ENCODE assay signal across 8 cellular contexts in genomic region chr19:41354343-41354974, GRCh38. TPM values are rescaled to one million over a fixed set of nuclear protein-coding genes. Genes with fewer than 3 reads are reported as not detected.
DNase-seq lines count a peak whose midpoint lies in the region; ATAC-seq and TF ChIP-seq lines count a peak whose summit lies in the region.

No MANE protein-coding gene starts in this region.

- CTCF ChIA-PET in BJ (lab: Yijun Ruan, JAX), result interaction anchor here (0.6 to 6.4 kb wide), 6 partner anchors 8 to 150 kb away, joined by 3 to 69 read pairs (median 5); partner anchors contain the start of gene B9D2

- no peaks in the 10 kb centered on the region for H3K79me2 ChIP-seq in neural cell (replicated peaks; ENCODE audit: insufficient read depth, low read length)

- H3K27ac Mint-ChIP-seq in IgD-negative memory B cell, result peak overlapping the region; percentile 7 to 99 (median 96)

- H3K27ac ChIP-seq in dorsolateral prefrontal cortex, result peak overlapping the region in 24 of 59 donors; percentile 13 to 86 (median 64)
- no peak overlapping the region for H3K27ac ChIP-seq in neural cell (ENCODE audit: low read length)

- no peaks in the 10 kb centered on the region for H3K9me2 ChIP-seq in neural cell (ENCODE audit: insufficient read depth, low read length)

- H3K36me3 ChIP-seq in BJ (ENCODE audit: control insufficient read depth, insufficient read depth, low read length), result no peaks in the 10 kb centered on the region
- no peaks in the 10 kb centered on the region for H3K36me3 ChIP-seq in neural cell (ENCODE audit: insufficient read depth, low read length)

- peaks cover 4% of the 10 kb centered on the region for H3K36me3 Mint-ChIP-seq in IgD-negative memory B cell

- no peak for TF ChIP-seq EP300 in neural cell (conservative IDR thresholded peaks at IDR 0.05; ENCODE audit: poor library complexity, severe bottlenecking)

- H2AFZ ChIP-seq in neural cell (ENCODE audit: low read depth, low read length), result no peak overlapping the region

- ATAC-seq in GM18517 (IDR thresholded peaks at IDR 0.05; ENCODE audit: unreplicated experiment), result no peak
- ATAC-seq in HG03520 (IDR thresholded peaks at IDR 0.05; ENCODE audit: unreplicated experiment), result no peak

- H3K9ac ChIP-seq in neural cell (ENCODE audit: low read length), result peak overlapping the region; percentile 36

- no peaks in the 10 kb centered on the region for H3K27me3 Mint-ChIP-seq in IgD-negative memory B cell

- no peak overlapping the region for H3K4me2 ChIP-seq in neural cell (ENCODE audit: low read length)

- H3K27me3 ChIP-seq in BJ (ENCODE audit: control insufficient read depth, insufficient read depth, low read length) (no peaks in the 10 kb centered on the region), dorsolateral prefrontal cortex (peaks cover 0 to 41% (median 16%) of the 10 kb centered on the region in 45 donors), neural cell (ENCODE audit: insufficient read depth, low read depth, low read length) (peaks cover 51% of the 10 kb centered on the region)

- no peak for TF ChIP-seq CTCF in BJ (IDR thresholded peaks at IDR 0.05; ENCODE audit: insufficient read depth, low read depth, low read length)
- TF ChIP-seq CTCF in dorsolateral prefrontal cortex (IDR thresholded peaks at IDR 0.05 in 54 of 56, conservative IDR thresholded peaks at IDR 0.05 in 2 of 56; ENCODE audit: low read depth in 1 of 56, partially characterized antibody in 56 of 56), result peak in 2 of 56 donors; percentile 3 to 9
- TF ChIP-seq CTCF in neural cell (IDR thresholded peaks at IDR 0.05; ENCODE audit: poor library complexity, severe bottlenecking), result no peak

- H3K9me3 ChIP-seq in neural cell (ENCODE audit: low read length), result no peaks in the 10 kb centered on the region

- intact Hi-C loops in dorsolateral prefrontal cortex (cut with DNase I), result no loop called here

- no peak for TF ChIP-seq RAD21 in neural cell (conservative IDR thresholded peaks at IDR 0.05)

- POLR2A ChIA-PET in BJ (lab: Charles Lee), result no interaction called here

- H3K4me1 Mint-ChIP-seq in IgD-negative memory B cell, result peaks cover 20 to 26% (median 24%) of the 10 kb centered on the region in 3 donors

- H3F3A ChIP-seq in neural cell (ENCODE audit: insufficient read depth, low read length, poor library complexity, severe bottlenecking), result no peaks in the 10 kb centered on the region

- H3K4me3 Mint-ChIP-seq in IgD-negative memory B cell, result peak overlapping the region in 2 of 4 donors; percentile 76 to 99

- DNase-seq in BJ (ENCODE audit: low read depth) (no peak), dorsolateral prefrontal cortex (no peak), NCI-H2081 treated with DMSO at 0.1 percent for 48 hours (lab: John Stamatoyannopoulos, UW) (no peak), pons (ENCODE audit: low spot score) (no peak)

- H4K20me1 ChIP-seq in neural cell (ENCODE audit: insufficient read depth), result no peaks in the 10 kb centered on the region

- H3K4me3 ChIP-seq in BJ (ENCODE audit: low read depth, low read length) (peak overlapping the region; percentile 96), dorsolateral prefrontal cortex (peak overlapping the region in 50 of 59 donors; percentile 47 to 75 (median 62)), neural cell (ENCODE audit: low read length) (peak overlapping the region; percentile 65)

- H3K9me3 Mint-ChIP-seq in IgD-negative memory B cell, result peaks cover 0 to 3% (median 0%) of the 10 kb centered on the region in 3 donors

TF ChIP-seq in neural cell, 6 proteins besides CTCF, POLR2A, EP300 and RAD21:
- TF ChIP-seq MXI1 (conservative IDR thresholded peaks at IDR 0.05; ENCODE audit: poor library complexity, severe bottlenecking) (no peak), SMC3 (conservative IDR thresholded peaks at IDR 0.05; ENCODE audit: poor library complexity) (no peak), EZH2 (IDR thresholded peaks at IDR 0.05; ENCODE audit: borderline replicate concordance, insufficient read depth, low read length, poor library complexity, severe bottlenecking) (no peak), POLR2AphosphoS5 (IDR thresholded peaks at IDR 0.05) (no peak), REST (IDR thresholded peaks at IDR 0.05; ENCODE audit: borderline replicate concordance) (no peak), TAF1 (IDR thresholded peaks at IDR 0.05; ENCODE audit: low read depth) (no peak)

RNA-seq across cellular contexts. Expression of gene TGFB1, which starts 0.7 kb away (rescaled TPM):
- polyA plus RNA-seq in BJ (2011; rRNA removed), result 7.3 and 11.2 TPM in 2 replicates
- 24.6 and 35.6 TPM in 2 replicates for polyA minus RNA-seq in BJ (2011; rRNA and poly(A)+ RNA removed)
- 49.3 TPM for polyA plus RNA-seq in IgD-negative memory B cell
- total RNA-seq in dorsolateral prefrontal cortex, result 10 to 100 TPM in 104 of 120 experiments, 1 to 10 TPM in 16; 4.3 to 34.6 (median 13.8) TPM
- 0.10 TPM in 1 of 2 replicates, not detected in the other for polyA plus RNA-seq in neural cell
- polyA minus RNA-seq in neural cell, result 0.73 TPM in 1 of 2 replicates, not detected in the other

RNA-seq across cellular contexts. Expression of gene B9D2, which starts 9.5 kb away (rescaled TPM):
- polyA plus RNA-seq in BJ (2011; rRNA removed) (6.6 and 10.9 TPM in 2 replicates), IgD-negative memory B cell (10.5 TPM), neural cell (13.2 and 15.9 TPM in 2 replicates)
- polyA minus RNA-seq in BJ (2011; rRNA and poly(A)+ RNA removed), result 2.1 and 2.5 TPM in 2 replicates
- 10 to 100 TPM in 4 of 120 experiments, 1 to 10 TPM in 116; 3.0 to 12.9 (median 6.6) TPM for total RNA-seq in dorsolateral prefrontal cortex
- polyA minus RNA-seq in neural cell, result 7.1 and 7.8 TPM in 2 replicates

RNA-seq across cellular contexts. Expression of gene TMEM91, which starts 21.9 kb away (rescaled TPM):
- polyA plus RNA-seq in BJ (2011; rRNA removed), result 3.2 and 5.1 TPM in 2 replicates
- polyA minus RNA-seq in BJ (2011; rRNA and poly(A)+ RNA removed), result 4.6 and 7.7 TPM in 2 replicates
- polyA plus RNA-seq in IgD-negative memory B cell, result 1.8 TPM
- total RNA-seq in dorsolateral prefrontal cortex, result 10 to 100 TPM in 118 of 120 experiments, 1 to 10 TPM in 2; 8.6 to 26.9 (median 16.5) TPM
- polyA plus RNA-seq in neural cell, result 22.1 and 24.4 TPM in 2 replicates
- polyA minus RNA-seq in neural cell, result 7.5 and 9.5 TPM in 2 replicates

RNA-seq across cellular contexts. Expression of gene EXOSC5, which starts 42.7 kb away (rescaled TPM):
- 16.5 and 24.7 TPM in 2 replicates for polyA plus RNA-seq in BJ (2011; rRNA removed)
- 4.5 and 5.9 TPM in 2 replicates for polyA minus RNA-seq in BJ (2011; rRNA and poly(A)+ RNA removed)
- polyA plus RNA-seq in IgD-negative memory B cell, result 75.1 TPM
- total RNA-seq in dorsolateral prefrontal cortex, result 10 to 100 TPM; 11.5 to 29.1 (median 18.2) TPM
- polyA plus RNA-seq in neural cell, result 42.0 and 45.2 TPM in 2 replicates
- 19.4 and 21.4 TPM in 2 replicates for polyA minus RNA-seq in neural cell

RNA-seq across cellular contexts. Expression of gene BCKDHA, which starts 43.2 kb away (rescaled TPM):
- 15.1 and 24.2 TPM in 2 replicates for polyA plus RNA-seq in BJ (2011; rRNA removed)
- polyA minus RNA-seq in BJ (2011; rRNA and poly(A)+ RNA removed), result 9.4 and 10.4 TPM in 2 replicates
- 63.4 TPM for polyA plus RNA-seq in IgD-negative memory B cell
- total RNA-seq in dorsolateral prefrontal cortex, result 10 to 100 TPM in 118 of 120 experiments, 1 to 10 TPM in 2; 7.7 to 38.9 (median 20.1) TPM
- 51.2 and 51.9 TPM in 2 replicates for polyA plus RNA-seq in neural cell
- 43.1 and 44.6 TPM in 2 replicates for polyA minus RNA-seq in neural cell
